Comparison of ENCODE assay signal across 8 cellular contexts in genomic region chr18:77080283-77080682, GRCh38. TPM values are rescaled to one million over a fixed set of nuclear protein-coding genes. Genes with fewer than 3 reads are reported as not detected.
DNase-seq lines count a peak whose midpoint lies in the region; ATAC-seq, FAIRE-seq and TF ChIP-seq lines count a peak whose summit lies in the region.

No MANE protein-coding gene starts in this region.

- peak; percentile 98 for ATAC-seq in GM19463 (IDR thresholded peaks at IDR 0.05; ENCODE audit: unreplicated experiment)
- ATAC-seq in HG03378 (IDR thresholded peaks at IDR 0.05; ENCODE audit: unreplicated experiment) = peak; percentile 95
- ATAC-seq in GM12878 = peak; percentile 98

- FAIRE-seq in GM12878 (lab: Jason Lieb, UNC) = peak; percentile 31

- no peak overlapping the region for H3K4me3 ChIP-seq in GM12878

- peaks cover 42% of the 10 kb centered on the region for H3K79me2 ChIP-seq in GM12878 (ENCODE audit: control insufficient read depth, insufficient read depth, low read length)

- peak overlapping the region; percentile 21; the same call in 1 of the 2 replicates for H3K4me2 ChIP-seq in GM12878 (ENCODE audit: control insufficient read depth, insufficient read depth)

- peaks cover 12% of the 10 kb centered on the region for H3K4me1 ChIP-seq in GM12878 (ENCODE audit: control insufficient read depth, insufficient read depth, low read length)

- peak overlapping the region; percentile 36; the same call in 1 of the 2 replicates for H3K27ac ChIP-seq in GM12878 (ENCODE audit: control insufficient read depth, insufficient read depth)

- H3K9ac ChIP-seq in GM12878 (ENCODE audit: control insufficient read depth, insufficient read depth, low read length) = no peak overlapping the region

- 35% methylated on average over 9 of the region's 9 CpGs for WGBS in GM12878 (ENCODE audit: insufficient coverage, insufficient replicate concordance, low lambda C conversion rate, missing lambda C conversion rate)

- POLR2A ChIA-PET in GM12878 (lab: Charles Lee) = no interaction called here

- TF ChIP-seq EP300 in GM12878 (IDR thresholded peaks at IDR 0.05; ENCODE audit: borderline replicate concordance in 1 of 2, control insufficient read depth in 1 of 2, low read depth in 2 of 2, low read length in 2 of 2) = no peak; a peak in 1 of 4 replicates

- DNase-seq in COR-L47 (lab: John Stamatoyannopoulos, UW) (peak; percentile 39), GM12878 (ENCODE audit: low read depth, low spot score) (peak; percentile 62), NCI-H1417 treated with DMSO at 0.1 percent for 48 hours (lab: John Stamatoyannopoulos, UW) (no peak), KG1 (lab: John Stamatoyannopoulos, UW) (no peak), inferior parietal cortex (ENCODE audit: extremely low spot score) (no peak)
- no peak for DNase-seq in stimulated activated CD4-positive, alpha-beta T cell treated with anti-CD3 and anti-CD28 coated beads, Interleukin-12 subunit alpha, Interleukin-12 subunit beta, amount 100 ng/mL, for 4 hours

- H2AFZ ChIP-seq in GM12878 (ENCODE audit: control insufficient read depth, low read depth, low read length) = no peak overlapping the region

- TF ChIP-seq POLR2A in GM12878 (IDR thresholded peaks at IDR 0.05; ENCODE audit: low read depth, low read length) = no peak

- RAD21 ChIA-PET in GM12878 (lab: Charles Lee; ENCODE audit: unreplicated experiment) = interaction anchor here (1.4 kb wide), 1 partner anchor 21 kb away, joined by 3 read pairs; no protein-coding TSS in a partner anchor

- no TSS peak for BruUV-seq in GM12878 (replicated peaks; lab: Mats Ljungman, UMichigan)

- H3K27me3 ChIP-seq in GM12878 (replicated peaks in 1 of 2; ENCODE audit: control insufficient read depth in 2 of 2, insufficient read depth in 2 of 2, low read length in 1 of 2) = no peaks in the 10 kb centered on the region

- H4K20me1 ChIP-seq in GM12878 (ENCODE audit: control insufficient read depth, insufficient read depth) = no peaks in the 10 kb centered on the region

- peaks cover 10 to 11% of the 10 kb centered on the region in 2 experiments; a peak in 3 of 4 replicates for H3K36me3 ChIP-seq in GM12878 (ENCODE audit: control insufficient read depth in 2 of 2, insufficient read depth in 2 of 2, low read length in 1 of 2)

- CTCF ChIA-PET in GM12878 (lab: Yijun Ruan, JAX) = interaction anchor here (1.0 to 1.1 kb wide), 3 partner anchors 13 to 131 kb away, joined by 3 to 4 read pairs (median 3); no protein-coding TSS in a partner anchor

- TF ChIP-seq CTCF in GM12878 (IDR thresholded peaks at IDR 0.05 in 2 of 3, conservative IDR thresholded peaks at IDR 0.05 in 1 of 3; ENCODE audit: control insufficient read depth in 2 of 3, extremely low read depth in 1 of 3, insufficient read depth in 1 of 3, low read depth in 3 of 3, low read length in 3 of 3) = no peak

- SMC1A ChIA-PET in GM12878 (lab: Charles Lee; ENCODE audit: uncharacterized antibody, unreplicated experiment) = interaction anchor here (0.6 to 1.8 kb wide), 5 partner anchors 11 to 372 kb away, joined by 3 to 6 read pairs (median 3); no protein-coding TSS in a partner anchor

- intact Hi-C loops in GM12878 (cut with micrococcal nuclease; ENCODE audit: unreplicated experiment) = no loop called here

- in situ Hi-C loops in GM12878 (cut with MboI) = no loop called here

- no peak for TF ChIP-seq RAD21 in GM12878 (IDR thresholded peaks at IDR 0.05; ENCODE audit: insufficient read depth, low read depth, low read length)

- no peaks in the 10 kb centered on the region; the same call in 2 of the 3 replicates for H3K9me3 ChIP-seq in GM12878 (replicated peaks; ENCODE audit: control insufficient read depth, insufficient read depth, low read length)

TF ChIP-seq in GM12878, 131 proteins besides CTCF, POLR2A, EP300 and RAD21 (continues in another document):
- peak; percentile 81 for TF ChIP-seq MTA2 (IDR thresholded peaks at IDR 0.05; ENCODE audit: low read depth)
- TF ChIP-seq HDAC2 (IDR thresholded peaks at IDR 0.05) = no peak
- TF ChIP-seq NFYA (IDR thresholded peaks at IDR 0.05; ENCODE audit: borderline replicate concordance, low read depth, low read length) = no peak
- no peak for TF ChIP-seq EZH2 (IDR thresholded peaks at IDR 0.05; ENCODE audit: borderline replicate concordance, control insufficient read depth, low read depth, low read length)
- TF ChIP-seq BACH1 (IDR thresholded peaks at IDR 0.05; ENCODE audit: borderline replicate concordance) = no peak
- no peak for TF ChIP-seq ZBTB4 (CRISPR knock-in tag; IDR thresholded peaks at IDR 0.05)
- no peak for TF ChIP-seq SIX5 (IDR thresholded peaks at IDR 0.05; ENCODE audit: low read depth, low read length, severe bottlenecking)
- no peak for TF ChIP-seq PAX8 (IDR thresholded peaks at IDR 0.05)
- TF ChIP-seq ZBTB11 (CRISPR knock-in tag; IDR thresholded peaks at IDR 0.05) = no peak
- TF ChIP-seq MYC (IDR thresholded peaks at IDR 0.05; ENCODE audit: insufficient read depth, insufficient read length, insufficient replicate concordance, low read length, severe bottlenecking) = no peak
- no peak for TF ChIP-seq JUND (IDR thresholded peaks at IDR 0.05; ENCODE audit: low read depth, low read length)
- TF ChIP-seq MTA3 (IDR thresholded peaks at IDR 0.05; ENCODE audit: borderline replicate concordance, low read length) = no peak
- no peak for TF ChIP-seq TCF7 (IDR thresholded peaks at IDR 0.05; ENCODE audit: borderline replicate concordance)
- TF ChIP-seq LARP7 (IDR thresholded peaks at IDR 0.05) = no peak
- no peak for TF ChIP-seq CREM (IDR thresholded peaks at IDR 0.05; ENCODE audit: low read depth)
- no peak for TF ChIP-seq POU2F2 (IDR thresholded peaks at IDR 0.05; ENCODE audit: borderline replicate concordance, low read depth, low read length)

RNA-seq across cellular contexts. Expression of gene MBP, which starts 52.3 kb away (rescaled TPM):
- 143 and 147 TPM in 2 replicates for total RNA-seq in GM12878 (2013; cell fraction: nucleolus; rRNA removed)
- total RNA-seq in GM12878 (2014; rRNA removed) (41.1 and 43.2 TPM in 2 replicates), GM12878 (2014; rRNA removed; fragmentation: Illumina TruSeq; extraction: Trizol) (33.5 and 34.6 TPM in 2 replicates), GM12878 (2021) (52.5 and 55.8 TPM in 2 replicates)
- polyA plus RNA-seq in GM12878 (2011; ENCODE audit: low read depth) = 19.6 TPM
- polyA plus RNA-seq in GM12878 (2011; rRNA removed) (67.8 and 75.9 TPM in 2 replicates), GM12878 (2014; fragmentation: Illumina TruSeq; extraction: Trizol) (38.6 and 41.9 TPM in 2 replicates), GM12878 (2014; fragmentation: Nextera tagmentation; extraction: Ambion mirVana) (10 to 100 TPM; 12.2 to 13.3 TPM), GM12878 (2014; rRNA removed) (34.0 and 35.0 TPM in 2 replicates), GM12878 (2016; fragmentation: Nextera tagmentation; extraction: Ambion mirVana) (10 to 100 TPM; 42.2 to 42.4 TPM)
- polyA plus RNA-seq in GM12878 (2011; cell fraction: cytosol; rRNA removed) = 43.5 and 56.5 TPM in 2 replicates
- polyA plus RNA-seq in GM12878 (2011; cell fraction: nucleus; rRNA removed) = 42.3 and 48.6 TPM in 2 replicates
- polyA plus RNA-seq in GM12878 (2012) = 22.9 and 32.1 TPM in 2 replicates
- 65.0 and 79.1 TPM in 2 replicates for polyA minus RNA-seq in GM12878 (2011; rRNA and poly(A)+ RNA removed)
- 29.4 and 33.1 TPM in 2 replicates for polyA minus RNA-seq in GM12878 (2011; cell fraction: cytosol; rRNA and poly(A)+ RNA removed)
- polyA minus RNA-seq in GM12878 (2011; cell fraction: nucleus; rRNA and poly(A)+ RNA removed) = 36.0 and 54.1 TPM in 2 replicates

Comparison
In these comparisons a context has a peak if more than half of its experiments do, and no peak if none do; other contexts are left out.
1. DNase-seq: peak in COR-L47 (single experiment) and GM12878 (single experiment); none in NCI-H1417 treated with DMSO at 0.1 percent for 48 hours (single experiment), stimulated activated CD4-positive, alpha-beta T cell treated with anti-CD3 and anti-CD28 coated beads, Interleukin-12 subunit alpha, Interleukin-12 subunit beta, amount 100 ng/mL, for 4 hours (single experiment), KG1 (single experiment) and inferior parietal cortex (single experiment).
2. Peak in every context shown above with its lines, with median percentiles within 50 percentile points of each other: ATAC-seq.